In the genomic region with DNA sequence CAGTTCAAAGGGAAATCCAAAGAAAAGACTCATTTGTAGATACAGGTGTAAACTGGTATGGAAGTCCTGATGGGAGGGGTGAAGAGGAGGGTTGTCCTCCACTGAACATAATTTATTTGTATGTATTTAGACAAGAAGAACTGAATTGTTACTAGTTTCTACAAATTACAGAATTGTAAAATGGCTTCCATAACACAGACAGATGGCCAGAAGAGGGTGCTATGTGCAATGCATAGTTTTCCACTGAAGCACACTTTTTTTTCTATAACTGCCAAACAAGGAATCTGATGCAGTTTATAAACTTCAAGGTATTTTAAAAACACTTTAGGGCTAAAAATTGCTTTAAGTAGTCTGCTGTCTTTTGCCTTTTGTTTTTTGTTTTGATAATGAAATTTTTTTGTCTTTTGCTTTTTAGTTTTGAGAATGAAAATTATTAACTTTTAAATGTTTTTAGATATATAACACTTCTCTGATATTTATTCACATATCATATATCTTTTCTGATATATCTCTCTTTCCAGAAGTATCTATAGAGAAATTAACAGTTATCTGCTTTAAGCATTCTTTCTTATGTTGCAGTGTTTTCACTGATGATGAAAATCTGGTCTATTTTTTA, we compare ENCODE assay signal across 9 cellular contexts. TPM values are rescaled to one million over a fixed set of nuclear protein-coding genes. Genes with fewer than 3 reads are reported as not detected.
DNase-seq lines count a peak whose midpoint lies in the region; ATAC-seq, FAIRE-seq and TF ChIP-seq lines count a peak whose summit lies in the region.
"Had no signal": no experiment of that assay in that cellular context is flagged by ENCODE, and none has a peak within 500 bp of the region (broad histone marks: within the 10 kb centered on the region; RNA-seq: fewer than 3 reads in every experiment).

No MANE protein-coding gene starts in this region.

- H3K27ac Mint-ChIP-seq in glutamatergic neuron (ENCODE audit: unreplicated experiment), result no peak overlapping the region
- H3K27ac Mint-ChIP-seq: memory B cell had no signal

- H3K36me3 ChIP-seq in H7 (replicated peaks; ENCODE audit: control insufficient read depth, insufficient read depth, low read length), result no peaks in the 10 kb centered on the region

- no peak for TF ChIP-seq POLR2A in GM12892 (IDR thresholded peaks at IDR 0.05; ENCODE audit: low read depth, low read length)

- in situ Hi-C loops in SK-MEL-5 (cut with HindIII; ENCODE audit: low pct_unique_long_range_greater_than_20kb, low sequenced_read_pairs), result loop anchor here (10.0 kb wide), 1 partner anchor 450 kb away; no protein-coding TSS in a partner anchor

- FAIRE-seq in urothelium cell line (lab: Jason Lieb, UNC), result no peak
- no peak for FAIRE-seq in GM12892 (lab: Jason Lieb, UNC)

- H3K27me3 ChIP-seq in H7 (ENCODE audit: control insufficient read depth, insufficient read depth, low read length), result no peaks in the 10 kb centered on the region

- ATAC-seq in HG03196 (IDR thresholded peaks at IDR 0.05; ENCODE audit: unreplicated experiment), result no peak

- H3K4me3 ChIP-seq in H7 (ENCODE audit: insufficient read depth, low read depth, low read length) (no peak overlapping the region), coronary artery (no peak overlapping the region)

- TF ChIP-seq CTCF in C4-2B (conservative IDR thresholded peaks at IDR 0.05), result peak; percentile 86
- peak; percentile 16 for TF ChIP-seq CTCF in glutamatergic neuron (IDR thresholded peaks at IDR 0.05; ENCODE audit: partially characterized antibody, unreplicated experiment)
- TF ChIP-seq CTCF in coronary artery (IDR thresholded peaks at IDR 0.05), result no peak

- H3K36me3 Mint-ChIP-seq in glutamatergic neuron (ENCODE audit: unreplicated experiment), result peaks cover 6% of the 10 kb centered on the region
- H3K36me3 Mint-ChIP-seq: memory B cell had no signal

- DNase-seq in H7, result peak; percentile 4
- DNase-seq in SK-MEL-5 (ENCODE audit: low read depth, low spot score), result peak; percentile 57
- DNase-seq in glutamatergic neuron, result no peak
- DNase-seq in urothelium cell line (ENCODE audit: low spot score), result peak; percentile 12
- no peak for DNase-seq in GM12892 (ENCODE audit: insufficient read length)
- no peak for DNase-seq in coronary artery (ENCODE audit: low spot score)

- H3K27ac ChIP-seq in C4-2B, result no peak overlapping the region
- no peak overlapping the region for H3K27ac ChIP-seq in coronary artery

- H3K4me1 Mint-ChIP-seq in glutamatergic neuron (ENCODE audit: low read depth, unreplicated experiment), result no peaks in the 10 kb centered on the region
- H3K4me1 Mint-ChIP-seq: memory B cell had no signal

- no peaks in the 10 kb centered on the region for H3K27me3 Mint-ChIP-seq in glutamatergic neuron (ENCODE audit: unreplicated experiment)

- H3K9me3 Mint-ChIP-seq in glutamatergic neuron (ENCODE audit: unreplicated experiment), result peaks cover 3% of the 10 kb centered on the region
- H3K9me3 Mint-ChIP-seq: memory B cell had no signal

- no peak overlapping the region for H3K4me3 Mint-ChIP-seq in glutamatergic neuron (ENCODE audit: unreplicated experiment)
- H3K4me3 Mint-ChIP-seq: memory B cell had no signal

RNA-seq across cellular contexts. Expression of a gene that starts 58.5 kb away (rescaled TPM):
- total RNA-seq in H7 (2014; rRNA removed; shearing (Covaris generic)), result not detected in 2 replicates
- total RNA-seq in SK-MEL-5 (2014; rRNA removed; shearing (Covaris generic)), result 3.2 and 4.3 TPM in 2 replicates
- 0.25 and 0.54 TPM in 2 replicates for polyA plus RNA-seq in SK-MEL-5 (2015; cell fraction: cytosol; rRNA removed)
- 0.14 TPM in 1 of 2 replicates, not detected in the other for polyA plus RNA-seq in SK-MEL-5 (2015; cell fraction: nucleus; rRNA removed)
- 6.2 TPM for total RNA-seq in glutamatergic neuron (ENCODE audit: unreplicated experiment)
- not detected for polyA plus RNA-seq in GM12892 (2012; ENCODE audit: missing spikeins)

Comparison
In these comparisons a context has a peak if more than half of its experiments do, and no peak if none do; other contexts are left out.
1. DNase-seq: peak in H7 (single experiment), SK-MEL-5 (single experiment) and urothelium cell line (single experiment); none in glutamatergic neuron (single experiment), GM12892 (single experiment) and coronary artery (single experiment).